ENCODE assay signal across 1 cellular context in genomic region chr21:30083120-30083945, GRCh38.
TF ChIP-seq lines count a peak whose summit lies in the region.

No MANE protein-coding gene starts in this region.

TF ChIP-seq in WTC11, 78 proteins besides CTCF, POLR2A, EP300 and RAD21 (continued from another document):
- TF ChIP-seq JUN (CRISPR knock-in tag; IDR thresholded peaks at IDR 0.05) (no peak), NFYB (CRISPR knock-in tag; conservative IDR thresholded peaks at IDR 0.05; ENCODE audit: low read depth) (no peak), ZNF416 (CRISPR knock-in tag; IDR thresholded peaks at IDR 0.05) (no peak), RELA (CRISPR knock-in tag; IDR thresholded peaks at IDR 0.05; ENCODE audit: borderline replicate concordance) (no peak), HMGA2 (CRISPR knock-in tag; IDR thresholded peaks at IDR 0.05) (no peak)
- TF ChIP-seq, protein P1, sequence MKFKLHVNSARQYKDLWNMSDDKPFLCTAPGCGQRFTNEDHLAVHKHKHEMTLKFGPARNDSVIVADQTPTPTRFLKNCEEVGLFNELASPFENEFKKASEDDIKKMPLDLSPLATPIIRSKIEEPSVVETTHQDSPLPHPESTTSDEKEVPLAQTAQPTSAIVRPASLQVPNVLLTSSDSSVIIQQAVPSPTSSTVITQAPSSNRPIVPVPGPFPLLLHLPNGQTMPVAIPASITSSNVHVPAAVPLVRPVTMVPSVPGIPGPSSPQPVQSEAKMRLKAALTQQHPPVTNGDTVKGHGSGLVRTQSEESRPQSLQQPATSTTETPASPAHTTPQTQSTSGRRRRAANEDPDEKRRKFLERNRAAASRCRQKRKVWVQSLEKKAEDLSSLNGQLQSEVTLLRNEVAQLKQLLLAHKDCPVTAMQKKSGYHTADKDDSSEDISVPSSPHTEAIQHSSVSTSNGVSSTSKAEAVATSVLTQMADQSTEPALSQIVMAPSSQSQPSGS (CRISPR knock-in tag; IDR thresholded peaks at IDR 0.05; ENCODE audit: borderline replicate concordance, low read depth), result no peak
- TF ChIP-seq, protein P2, sequence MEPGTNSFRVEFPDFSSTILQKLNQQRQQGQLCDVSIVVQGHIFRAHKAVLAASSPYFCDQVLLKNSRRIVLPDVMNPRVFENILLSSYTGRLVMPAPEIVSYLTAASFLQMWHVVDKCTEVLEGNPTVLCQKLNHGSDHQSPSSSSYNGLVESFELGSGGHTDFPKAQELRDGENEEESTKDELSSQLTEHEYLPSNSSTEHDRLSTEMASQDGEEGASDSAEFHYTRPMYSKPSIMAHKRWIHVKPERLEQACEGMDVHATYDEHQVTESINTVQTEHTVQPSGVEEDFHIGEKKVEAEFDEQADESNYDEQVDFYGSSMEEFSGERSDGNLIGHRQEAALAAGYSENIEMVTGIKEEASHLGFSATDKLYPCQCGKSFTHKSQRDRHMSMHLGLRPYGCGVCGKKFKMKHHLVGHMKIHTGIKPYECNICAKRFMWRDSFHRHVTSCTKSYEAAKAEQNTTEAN (CRISPR knock-in tag; IDR thresholded peaks at IDR 0.05), result no peak
